Comparison of ENCODE assay signal across 1 cellular context in genomic region chr22:42079319-42080251, GRCh38.
TF ChIP-seq lines count a peak whose summit lies in the region.

Gene SMDT1, plus strand, starts transcription at chr22:42079700. Its CDS starts 69 bp downstream, at chr22:42079769.

TF ChIP-seq in K562, 482 proteins besides CTCF, POLR2A, EP300 and RAD21 (continued from another document and continues in another):
- TF ChIP-seq ZBTB11 (CRISPR knock-in tag; IDR thresholded peaks at IDR 0.05) (0 out of 6 replicates have a peak, but pooled peaks of 1 of the 3 experiments have one; percentile 42), TCF7 (IDR thresholded peaks at IDR 0.05; ENCODE audit: borderline replicate concordance) (0 out of 2 replicates have a peak, but pooled peaks have one; percentile 35), NCOA2 (IDR thresholded peaks at IDR 0.05; ENCODE audit: partially characterized antibody in 2 of 2) (no peak), TCF15 (CRISPR knock-in tag; IDR thresholded peaks at IDR 0.05) (no peak), POLR3G (IDR thresholded peaks at IDR 0.05; ENCODE audit: extremely low read depth, insufficient read length, insufficient replicate concordance) (no peak), MYBL2 (IDR thresholded peaks at IDR 0.05; ENCODE audit: low read depth) (no peak), MYBL2 (CRISPR knock-in tag; IDR thresholded peaks at IDR 0.05; ENCODE audit: borderline replicate concordance) (no peak), RB1 (IDR thresholded peaks at IDR 0.05; ENCODE audit: low read depth) (peak; percentile 38; the same call in 1 of the 2 replicates), RBFOX2 (IDR thresholded peaks at IDR 0.05; ENCODE audit: low read depth, low read length) (peak; percentile 93), ESRRB (CRISPR knock-in tag; IDR thresholded peaks at IDR 0.05; ENCODE audit: borderline replicate concordance) (no peak), FOXP4 (CRISPR knock-in tag; IDR thresholded peaks at IDR 0.05; ENCODE audit: borderline replicate concordance) (0 out of 2 replicates have a peak, but pooled peaks have one; percentile 27), NEUROD1 (IDR thresholded peaks at IDR 0.05; ENCODE audit: borderline replicate concordance, low read depth, low read length, partially characterized antibody) (peak; percentile 57), CBFA2T3 (IDR thresholded peaks at IDR 0.05) (no peak), ZBTB7A (IDR thresholded peaks at IDR 0.05; ENCODE audit: borderline replicate concordance, control insufficient read depth, low read depth, low read length) (no peak), ZBTB26 (CRISPR knock-in tag; IDR thresholded peaks at IDR 0.05) (no peak), ESRRA (IDR thresholded peaks at IDR 0.05; ENCODE audit: borderline replicate concordance, low read depth) (peak; percentile 61), ZNF146 (CRISPR knock-in tag; IDR thresholded peaks at IDR 0.05; ENCODE audit: unreplicated experiment) (no peak), E2F5 (CRISPR knock-in tag; IDR thresholded peaks at IDR 0.05) (no peak), ZNF551 (CRISPR knock-in tag; IDR thresholded peaks at IDR 0.05) (no peak), UBTF (IDR thresholded peaks at IDR 0.05; ENCODE audit: borderline replicate concordance in 1 of 2, low read depth in 2 of 2, low read length in 2 of 2) (0 out of 4 replicates have a peak, but pooled peaks of 1 of the 2 experiments have one; percentile 35), MECOM (CRISPR knock-in tag; IDR thresholded peaks at IDR 0.05) (no peak), SMC3 (conservative IDR thresholded peaks at IDR 0.05; ENCODE audit: insufficient read depth, low read depth, low read length) (no peak), FOSL1 (tag; conservative IDR thresholded peaks at IDR 0.05) (peak; percentile 20; the same call in 1 of the 2 replicates), DLX4 (CRISPR knock-in tag; IDR thresholded peaks at IDR 0.05) (no peak), ELF2 (CRISPR knock-in tag; IDR thresholded peaks at IDR 0.05) (no peak), ZNF436 (CRISPR knock-in tag; IDR thresholded peaks at IDR 0.05) (no peak), NR1H2 (CRISPR knock-in tag; IDR thresholded peaks at IDR 0.05) (no peak), CHD7 (IDR thresholded peaks at IDR 0.05; ENCODE audit: low read depth, low read length) (no peak), DACH1 (IDR thresholded peaks at IDR 0.05; ENCODE audit: partially characterized antibody) (no peak), KLF13 (tag; IDR thresholded peaks at IDR 0.05; ENCODE audit: borderline replicate concordance, low read depth) (peak; percentile 85), ZNF830 (CRISPR knock-in tag; IDR thresholded peaks at IDR 0.05) (no peak), ZNF197 (CRISPR knock-in tag; IDR thresholded peaks at IDR 0.05; ENCODE audit: low read depth) (no peak), GABPA (tag; conservative IDR thresholded peaks at IDR 0.05; ENCODE audit: low read depth) (no peak; the same call in 1 of the 2 replicates), HDAC1 (IDR thresholded peaks at IDR 0.05) (peak in 1 of 2 experiments; percentile 34; a peak in 1 of 4 replicates), SMARCA4 (IDR thresholded peaks at IDR 0.05) (no peak), SIN3B (IDR thresholded peaks at IDR 0.05; ENCODE audit: low read depth) (no peak), SIX5 (IDR thresholded peaks at IDR 0.05; ENCODE audit: borderline replicate concordance in 1 of 2, insufficient read depth in 1 of 2, low read depth in 1 of 2, low read length in 2 of 2) (no peak)
